21 cellular contexts compared by ENCODE assay signal in genomic region chr3:171168551-171168950, GRCh38.
"Had no signal": no experiment of that assay in that cellular context is flagged by ENCODE, and none has a peak within 500 bp of the region (broad histone marks: within the 10 kb centered on the region; RNA-seq: fewer than 3 reads in every experiment).

No MANE protein-coding gene starts in this region.

- DNase-seq: activated B cell treated with CpG ODN at 0.5 μM for 24 hours; activated CD4-positive, alpha-beta T cell treated with anti-CD3 and anti-CD28 coated beads for 1 hour; activated CD4-positive, alpha-beta T cell treated with anti-CD3 and anti-CD28 coated beads, Interleukin-2, amount 10 ng/mL, durations not matched to agents 24 days and 14 days; activated CD4-positive, alpha-beta T cell treated with anti-CD3 and anti-CD28 coated beads, Interleukin-2, amount 50 U/mL, for 48 hours; activated CD8-positive, alpha-beta memory T cell treated with anti-CD3 and anti-CD28 coated beads, Interleukin-2, amount 10 ng/mL, durations not matched to agents 7 days and 5 days; activated effector memory CD4-positive, alpha-beta T cell treated with Interleukin-2 at 50 U/mL for 16 hours; activated naive CD4-positive, alpha-beta T cell; activated T-cell treated with anti-CD3 and anti-CD28 coated beads, Interleukin-2, amount 50 U/mL, for 24 hours; central memory CD4-positive, alpha-beta T cell; NCI-H1092; NCI-H1930; NCI-H2171 treated with DMSO at 0.1 percent for 48 hours; NCI-H226; NCI-H69; SHP77 treated with DMSO at 0.1 percent for 48 hours; T-helper 9 cell had no signal

- H3K27me3 Mint-ChIP-seq: activated B cell treated with CpG ODN at 0.5 μM for 24 hours; activated CD4-positive, alpha-beta T cell treated with anti-CD3 and anti-CD28 coated beads, Interleukin-2, amount 10 ng/mL, durations not matched to agents 24 days and 14 days; activated CD8-positive, alpha-beta memory T cell treated with anti-CD3 and anti-CD28 coated beads, Interleukin-2, amount 10 ng/mL, durations not matched to agents 7 days and 5 days; activated naive CD4-positive, alpha-beta T cell treated with anti-CD3 and anti-CD28 coated beads, Interleukin-2, amount 50 U/mL, for 24 hours; activated T-cell treated with anti-CD3 and anti-CD28 coated beads, Interleukin-2, amount 50 U/mL, for 24 hours had no signal

- H3K27me3 ChIP-seq: brain microvascular endothelial cell had no signal

- H3K9me3 Mint-ChIP-seq: activated B cell treated with CpG ODN at 0.5 μM for 24 hours; activated naive CD4-positive, alpha-beta T cell treated with anti-CD3 and anti-CD28 coated beads, Interleukin-2, amount 50 U/mL, for 24 hours; activated T-helper 1 cell treated with anti-CD3 and anti-CD28 coated beads, Interleukin-12 subunit alpha, Interleukin-12 subunit beta, Interleukin-2, Interleukin-4 antibody, amounts not matched to agents 30 ng/mL and 10 ng/mL and 1 ng/mL, durations not matched to agents 14 hours and 24 hours and 36 hours; T-helper 1 cell treated with Interleukin-12 subunit alpha and Interleukin-12 subunit beta and Interleukin-4 antibody, amounts not matched to agents 30 μg/mL and 1 μg/mL, for 36 hours had no signal

- H3K27ac Mint-ChIP-seq: activated B cell treated with CpG ODN at 0.5 μM for 24 hours; activated CD4-positive, alpha-beta T cell treated with anti-CD3 and anti-CD28 coated beads, Interleukin-2, amount 10 ng/mL, durations not matched to agents 24 days and 14 days; activated CD8-positive, alpha-beta memory T cell treated with anti-CD3 and anti-CD28 coated beads, Interleukin-2, amount 10 ng/mL, durations not matched to agents 7 days and 5 days; activated naive CD4-positive, alpha-beta T cell treated with anti-CD3 and anti-CD28 coated beads, Interleukin-2, amount 50 U/mL, for 24 hours; activated T-cell treated with anti-CD3 and anti-CD28 coated beads, Interleukin-2, amount 50 U/mL, for 24 hours; activated T-helper 1 cell treated with anti-CD3 and anti-CD28 coated beads, Interleukin-12 subunit alpha, Interleukin-12 subunit beta, Interleukin-2, Interleukin-4 antibody, amounts not matched to agents 30 ng/mL and 10 ng/mL and 1 ng/mL, durations not matched to agents 14 hours and 24 hours and 36 hours had no signal

- H3K9ac ChIP-seq: KMS-11 had no signal

- H3K4me2 ChIP-seq: KMS-11 had no signal

- H3K27ac ChIP-seq: brain microvascular endothelial cell, KMS-11 had no signal

- ATAC-seq: activated CD8-positive, alpha-beta memory T cell treated with anti-CD3 and anti-CD28 coated beads, Interleukin-2, amount 10 ng/mL, durations not matched to agents 7 days and 5 days had no signal

- H3K4me3 Mint-ChIP-seq: activated B cell treated with CpG ODN at 0.5 μM for 24 hours; activated CD4-positive, alpha-beta T cell treated with anti-CD3 and anti-CD28 coated beads, Interleukin-2, amount 10 ng/mL, durations not matched to agents 24 days and 14 days; activated CD8-positive, alpha-beta memory T cell treated with anti-CD3 and anti-CD28 coated beads, Interleukin-2, amount 10 ng/mL, durations not matched to agents 7 days and 5 days; activated naive CD4-positive, alpha-beta T cell treated with anti-CD3 and anti-CD28 coated beads, Interleukin-2, amount 50 U/mL, for 24 hours; activated T-cell treated with anti-CD3 and anti-CD28 coated beads, Interleukin-2, amount 50 U/mL, for 24 hours; activated T-helper 1 cell treated with anti-CD3 and anti-CD28 coated beads, Interleukin-12 subunit alpha, Interleukin-12 subunit beta, Interleukin-2, Interleukin-4 antibody, amounts not matched to agents 30 ng/mL and 10 ng/mL and 1 ng/mL, durations not matched to agents 14 hours and 24 hours and 36 hours; T-helper 1 cell treated with Interleukin-12 subunit alpha and Interleukin-12 subunit beta and Interleukin-4 antibody, amounts not matched to agents 30 μg/mL and 1 μg/mL, for 36 hours had no signal
